33 cellular contexts compared by ENCODE assay signal in genomic region chr6:130666796-130667195, GRCh38.
"Had no signal": no experiment of that assay in that cellular context is flagged by ENCODE, and none has a peak within 500 bp of the region (broad histone marks: within the 10 kb centered on the region; RNA-seq: fewer than 3 reads in every experiment).

No MANE protein-coding gene starts in this region.

- H3K36me3 ChIP-seq: brain microvascular endothelial cell, MG63, WERI-Rb-1 had no signal

- ATAC-seq: activated CD8-positive, alpha-beta memory T cell treated with anti-CD3 and anti-CD28 coated beads, Interleukin-2, amount 10 ng/mL, durations not matched to agents 7 days and 5 days; SK-N-SH treated with all-trans-retinoic acid at 6 μM for 48 hours had no signal

- DNase-seq: activated CD4-positive, alpha-beta memory T cell treated with anti-CD3 and anti-CD28 coated beads, Interleukin-2, amount 10 ng/mL, durations not matched to agents 7 days and 5 days; activated CD4-positive, alpha-beta T cell treated with anti-CD3 and anti-CD28 coated beads for 1 hour; activated CD4-positive, alpha-beta T cell treated with anti-CD3 and anti-CD28 coated beads for 48 hours; activated CD4-positive, CD25-positive, alpha-beta regulatory T cell; activated CD8-positive, alpha-beta memory T cell treated with anti-CD3 and anti-CD28 coated beads for 24 hours; activated CD8-positive, alpha-beta memory T cell treated with anti-CD3 and anti-CD28 coated beads, Interleukin-2, amount 10 ng/mL, durations not matched to agents 7 days and 5 days; activated CD8-positive, alpha-beta memory T cell treated with anti-CD3 and anti-CD28 coated beads, Interleukin-2, amount 50 U/mL, for 48 hours; activated effector memory CD4-positive, alpha-beta T cell treated with Interleukin-2 at 50 U/mL for 16 hours; activated naive CD4-positive, alpha-beta T cell treated with anti-CD3 and anti-CD28 coated beads, Interleukin-2, amount 50 U/mL, for 16 hours; activated naive CD8-positive, alpha-beta T cell treated with anti-CD3 and anti-CD28 coated beads for 36 hours; activated T-cell treated with anti-CD3 and anti-CD28 coated beads, Interleukin-2, amount 50 U/mL, for 48 hours; amniotic stem cell; aorta; brain microvascular endothelial cell; central memory CD4-positive, alpha-beta T cell; Karpas-422; MG63; NCI-H1048; NCI-H1105 treated with DMSO at 0.1 percent for 48 hours; NCI-H1436; NCI-H1694; NCI-H1930; NCI-H345; NCI-H510A; NCI-H748 treated with DMSO at 0.1 percent for 48 hours; NK-92 treated with Interleukin-12 subunit alpha and Interleukin-12 subunit beta, amount 100 ng/mL, for 24 hours; SIG-M5; SW 1271; T-helper 1 cell; T-helper 2 cell; T-helper 9 cell; WERI-Rb-1 had no signal

- H3K9me3 ChIP-seq: MG63 had no signal

- H3K27me3 ChIP-seq: brain microvascular endothelial cell, MG63 had no signal

- H3K27ac ChIP-seq: brain microvascular endothelial cell, WERI-Rb-1 had no signal

- H3K4me3 ChIP-seq: MG63 had no signal
